Comparison of ENCODE assay signal across 1 cellular context in the genomic region with DNA sequence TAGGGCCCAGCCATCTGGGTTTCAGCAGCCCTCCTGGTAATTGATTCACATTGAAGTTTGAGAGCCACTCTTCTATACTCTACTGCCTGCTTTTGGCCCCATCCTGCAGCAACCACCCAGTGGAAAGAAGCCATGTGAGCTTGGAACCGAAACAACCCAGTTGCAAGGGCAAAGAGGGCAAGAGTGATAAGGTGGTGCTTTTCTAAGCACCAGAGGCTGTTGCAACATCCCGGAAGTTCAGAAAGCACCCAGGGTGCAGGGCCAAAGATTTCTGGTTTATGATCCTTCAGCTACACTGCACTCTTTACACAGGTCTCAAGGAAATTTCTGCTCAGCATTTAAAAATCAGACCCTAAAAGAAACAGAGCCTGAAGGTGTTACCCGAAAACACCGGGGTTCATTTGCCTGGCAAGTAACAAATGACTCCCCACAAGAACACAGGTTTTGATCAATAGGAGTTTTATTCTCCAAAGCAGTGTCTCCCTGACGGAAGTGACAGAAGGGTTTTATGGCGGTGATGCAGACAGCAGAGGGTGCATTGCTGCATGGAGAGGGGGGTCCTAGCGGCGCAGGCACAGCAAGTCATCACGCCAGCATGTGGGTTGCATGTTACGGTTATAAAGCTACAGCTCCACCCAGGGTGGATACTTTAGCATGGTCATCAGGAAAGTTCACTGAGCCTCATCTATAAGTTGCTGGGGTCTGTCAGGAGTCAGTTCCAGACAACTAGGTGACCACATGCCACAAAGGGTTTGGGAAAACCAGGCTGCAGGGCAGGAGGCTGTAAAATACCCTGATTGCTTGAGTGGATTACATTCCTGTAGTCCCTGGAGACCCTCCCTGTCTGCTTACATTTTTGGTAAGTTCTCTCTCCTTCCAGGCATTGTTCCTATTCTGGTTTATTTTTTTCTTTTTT.
TF ChIP-seq lines count a peak whose summit lies in the region.

No MANE protein-coding gene starts in this region.

TF ChIP-seq in HepG2, 621 proteins besides CTCF, POLR2A, EP300 and RAD21 (continued from another document):
- TF ChIP-seq, protein P1, sequence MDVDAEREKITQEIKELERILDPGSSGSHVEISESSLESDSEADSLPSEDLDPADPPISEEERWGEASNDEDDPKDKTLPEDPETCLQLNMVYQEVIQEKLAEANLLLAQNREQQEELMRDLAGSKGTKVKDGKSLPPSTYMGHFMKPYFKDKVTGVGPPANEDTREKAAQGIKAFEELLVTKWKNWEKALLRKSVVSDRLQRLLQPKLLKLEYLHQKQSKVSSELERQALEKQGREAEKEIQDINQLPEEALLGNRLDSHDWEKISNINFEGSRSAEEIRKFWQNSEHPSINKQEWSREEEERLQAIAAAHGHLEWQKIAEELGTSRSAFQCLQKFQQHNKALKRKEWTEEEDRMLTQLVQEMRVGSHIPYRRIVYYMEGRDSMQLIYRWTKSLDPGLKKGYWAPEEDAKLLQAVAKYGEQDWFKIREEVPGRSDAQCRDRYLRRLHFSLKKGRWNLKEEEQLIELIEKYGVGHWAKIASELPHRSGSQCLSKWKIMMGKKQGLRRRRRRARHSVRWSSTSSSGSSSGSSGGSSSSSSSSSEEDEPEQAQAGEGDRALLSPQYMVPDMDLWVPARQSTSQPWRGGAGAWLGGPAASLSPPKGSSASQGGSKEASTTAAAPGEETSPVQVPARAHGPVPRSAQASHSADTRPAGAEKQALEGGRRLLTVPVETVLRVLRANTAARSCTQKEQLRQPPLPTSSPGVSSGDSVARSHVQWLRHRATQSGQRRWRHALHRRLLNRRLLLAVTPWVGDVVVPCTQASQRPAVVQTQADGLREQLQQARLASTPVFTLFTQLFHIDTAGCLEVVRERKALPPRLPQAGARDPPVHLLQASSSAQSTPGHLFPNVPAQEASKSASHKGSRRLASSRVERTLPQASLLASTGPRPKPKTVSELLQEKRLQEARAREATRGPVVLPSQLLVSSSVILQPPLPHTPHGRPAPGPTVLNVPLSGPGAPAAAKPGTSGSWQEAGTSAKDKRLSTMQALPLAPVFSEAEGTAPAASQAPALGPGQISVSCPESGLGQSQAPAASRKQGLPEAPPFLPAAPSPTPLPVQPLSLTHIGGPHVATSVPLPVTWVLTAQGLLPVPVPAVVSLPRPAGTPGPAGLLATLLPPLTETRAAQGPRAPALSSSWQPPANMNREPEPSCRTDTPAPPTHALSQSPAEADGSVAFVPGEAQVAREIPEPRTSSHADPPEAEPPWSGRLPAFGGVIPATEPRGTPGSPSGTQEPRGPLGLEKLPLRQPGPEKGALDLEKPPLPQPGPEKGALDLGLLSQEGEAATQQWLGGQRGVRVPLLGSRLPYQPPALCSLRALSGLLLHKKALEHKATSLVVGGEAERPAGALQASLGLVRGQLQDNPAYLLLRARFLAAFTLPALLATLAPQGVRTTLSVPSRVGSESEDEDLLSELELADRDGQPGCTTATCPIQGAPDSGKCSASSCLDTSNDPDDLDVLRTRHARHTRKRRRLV (CRISPR knock-in tag; IDR thresholded peaks at IDR 0.05) = no peak
TF ChIP-seq in HepG2: peak in this region for 57.
